Comparison of ENCODE assay signal across 9 cellular contexts in genomic region chr3:98556164-98557130, GRCh38. TPM values are rescaled to one million over a fixed set of nuclear protein-coding genes. Genes with fewer than 3 reads are reported as not detected.
DNase-seq lines count a peak whose midpoint lies in the region; ATAC-seq and TF ChIP-seq lines count a peak whose summit lies in the region.
"Had no signal": no experiment of that assay in that cellular context is flagged by ENCODE, and none has a peak within 500 bp of the region (broad histone marks: within the 10 kb centered on the region; RNA-seq: fewer than 3 reads in every experiment).

No MANE protein-coding gene starts in this region.

- POLR2A ChIA-PET in GM10248 (lab: Yijun Ruan, JAX): interaction anchor here (0.7 to 4.8 kb wide), 7 partner anchors 8 to 34 kb away, joined by 3 to 43 read pairs (median 6); partner anchors contain the start of genes CLDND1 and GPR15

- TF ChIP-seq CTCF in GM10248 (IDR thresholded peaks at IDR 0.05; ENCODE audit: control extremely low read depth, extremely low read depth, low read depth, missing control alignments): no peak

- ATAC-seq in GM21825 (IDR thresholded peaks at IDR 0.05; ENCODE audit: unreplicated experiment): peak; percentile 76
- ATAC-seq in activated naive CD4-positive, alpha-beta T cell treated with anti-CD3 and anti-CD28 coated beads, Interleukin-2, amount 50 U/mL, for 72 hours: peak; percentile 82 to 87

- CTCF ChIA-PET in GM10248 (lab: Yijun Ruan, JAX): interaction anchor here (0.9 to 3.2 kb wide), 11 partner anchors 7 to 208 kb away, joined by 3 to 14 read pairs (median 4); no protein-coding TSS in a partner anchor

- intact Hi-C loops in posterior vena cava (cut with DNase I): no loop called here

- TF ChIP-seq POLR2A in erythroblast (IDR thresholded peaks at IDR 0.05; ENCODE audit: low read length): no peak

- H3K9me3 Mint-ChIP-seq in activated naive CD4-positive, alpha-beta T cell treated with anti-CD3 and anti-CD28 coated beads, Interleukin-2, amount 50 U/mL, for 72 hours: peaks cover 5 to 11% of the 10 kb centered on the region in 2 donors

- DNase-seq in GM10248 (ENCODE audit: extremely low spot score) (peak; percentile 54), NK-92 (lab: John Stamatoyannopoulos, UW; ENCODE audit: unreplicated experiment) (peak; percentile 21), erythroblast (lab: John Stamatoyannopoulos, UW) (no peak), Ammon's horn (ENCODE audit: low spot score) (no peak), posterior vena cava (ENCODE audit: low spot score) (no peak)
- DNase-seq in activated naive CD4-positive, alpha-beta T cell treated with anti-CD3 and anti-CD28 coated beads, Interleukin-2, amount 50 U/mL, for 72 hours (ENCODE audit: low spot score in 2 of 2): peak; percentile 65 to 81
- peak; percentile 58 to 72 for DNase-seq in stimulated activated CD8-positive, alpha-beta memory T cell treated with anti-CD3 and anti-CD28 coated beads, Interleukin-7, amount 100 ng/mL, for 4 hours (ENCODE audit: low read depth in 2 of 2)

- peak overlapping the region; percentile 98 to 100 for H3K27ac Mint-ChIP-seq in activated naive CD4-positive, alpha-beta T cell treated with anti-CD3 and anti-CD28 coated beads, Interleukin-2, amount 50 U/mL, for 72 hours

- H3K36me3 Mint-ChIP-seq in activated naive CD4-positive, alpha-beta T cell treated with anti-CD3 and anti-CD28 coated beads, Interleukin-2, amount 50 U/mL, for 72 hours: peaks cover 33 to 43% of the 10 kb centered on the region in 2 donors

RNA-seq across cellular contexts. Expression of gene GPR15, which starts 24.7 kb away (rescaled TPM):
- 1 to 10 TPM in 1 of 2 donors, under 1 TPM in 1; 0.91 to 1.5 TPM for total RNA-seq in activated naive CD4-positive, alpha-beta T cell treated with anti-CD3 and anti-CD28 coated beads, Interleukin-2, amount 50 U/mL, for 72 hours
- not detected for total RNA-seq in posterior vena cava
- total RNA-seq: epithelial cell of proximal tubule had no signal

RNA-seq across cellular contexts. Expression of gene CLDND1, which starts 33.7 kb away (rescaled TPM):
- 100 to 1,000 TPM; 161 to 559 TPM for total RNA-seq in activated naive CD4-positive, alpha-beta T cell treated with anti-CD3 and anti-CD28 coated beads, Interleukin-2, amount 50 U/mL, for 72 hours
- 100 to 1,000 TPM; 105 to 114 TPM for total RNA-seq in posterior vena cava

RNA-seq across cellular contexts. Expression of gene CPOX, which starts 37.0 kb away (rescaled TPM):
- 10 to 100 TPM; 39.4 to 47.0 TPM for total RNA-seq in activated naive CD4-positive, alpha-beta T cell treated with anti-CD3 and anti-CD28 coated beads, Interleukin-2, amount 50 U/mL, for 72 hours
- 10 to 100 TPM; 12.2 to 12.7 TPM for total RNA-seq in posterior vena cava

RNA-seq across cellular contexts. Expression of gene OR5K2, which starts 59.0 kb away (rescaled TPM):
- total RNA-seq in activated naive CD4-positive, alpha-beta T cell treated with anti-CD3 and anti-CD28 coated beads, Interleukin-2, amount 50 U/mL, for 72 hours: not detected
- total RNA-seq in posterior vena cava: not detected
- total RNA-seq: epithelial cell of proximal tubule had no signal

Comparison
In these comparisons a context has a peak if more than half of its experiments do, and no peak if none do; other contexts are left out.
1. DNase-seq: peak in GM10248 (single experiment), NK-92 (single experiment), activated naive CD4-positive, alpha-beta T cell treated with anti-CD3 and anti-CD28 coated beads, Interleukin-2, amount 50 U/mL, for 72 hours (2 of 2) and stimulated activated CD8-positive, alpha-beta memory T cell treated with anti-CD3 and anti-CD28 coated beads, Interleukin-7, amount 100 ng/mL, for 4 hours (2 of 2); none in erythroblast (0 of 2), Ammon's horn (single experiment) and posterior vena cava (single experiment).